In genomic region chr9:66765531-66765930, GRCh38 we compare ENCODE assay signal across 3 cellular contexts.
A peak's percentile ranks its signal among the peaks of the same experiment; 100 is the strongest.
DNase-seq lines count a peak whose midpoint lies in the region; ATAC-seq, FAIRE-seq and TF ChIP-seq lines count a peak whose summit lies in the region.
"Not testable (repeated sequence)": the region's sequence is repeated elsewhere in the genome, so short reads cannot be mapped to it uniquely, and the experiment has no call there.

No MANE protein-coding gene starts in this region.

- intact Hi-C loops in HepG2 (cut with micrococcal nuclease; ENCODE audit: unreplicated experiment): not testable (repeated sequence)

- not testable (repeated sequence) for H3K4me1 ChIP-seq in HepG2 (ENCODE audit: insufficient read depth, low read length)

- not testable (repeated sequence) for H3K4me2 ChIP-seq in HepG2 (ENCODE audit: low read depth, low read length)

- not testable (repeated sequence) for H3K27ac Mint-ChIP-seq in WTC11

- not testable (repeated sequence) for TF ChIP-seq CTCF in WTC11 (IDR thresholded peaks at IDR 0.05); HepG2 (CRISPR knock-in tag; IDR thresholded peaks at IDR 0.05)

- DNase-seq in WTC11 (ENCODE audit: low spot score); left lobe of liver (ENCODE audit: low spot score); HepG2 (ENCODE audit: low spot score): not testable (repeated sequence)

- H3K4me3 ChIP-seq in HepG2 (replicated peaks in 1 of 3; ENCODE audit: insufficient read depth in 1 of 3, low read depth in 2 of 3, low read length in 3 of 3): not testable (repeated sequence)

- H3K4me1 Mint-ChIP-seq in WTC11: not testable (repeated sequence)

- not testable (repeated sequence) for H3K9me3 ChIP-seq in HepG2 (ENCODE audit: low read length)

- CTCF ChIA-PET in WTC11 (lab: Charles Lee); HepG2 (lab: Yijun Ruan, JAX; ENCODE audit: low intra/inter-chr PET ratio, low total read pairs): not testable (repeated sequence)

- POLR2A ChIA-PET in WTC11 (lab: Charles Lee); HepG2 (lab: Yijun Ruan, JAX): not testable (repeated sequence)

- not testable (repeated sequence) for H4K20me1 ChIP-seq in HepG2 (ENCODE audit: insufficient read depth, low read length)

- H3K9ac ChIP-seq in HepG2 (ENCODE audit: insufficient read depth, low read depth, low read length): not testable (repeated sequence)

- WGBS in HepG2 (ENCODE audit: low lambda C conversion rate): no CpG with 5 or more reads among the region's 2 CpGs

- BruUV-seq in HepG2 (replicated peaks; lab: Mats Ljungman, UMichigan): not testable (repeated sequence)

- not testable (repeated sequence) for H3K79me2 ChIP-seq in HepG2 (ENCODE audit: insufficient read depth, low read length)

- not testable (repeated sequence) for TF ChIP-seq RAD21 in HepG2 (CRISPR knock-in tag; IDR thresholded peaks at IDR 0.05)

- not testable (repeated sequence) for TF ChIP-seq POLR2A in HepG2 (IDR thresholded peaks at IDR 0.05; ENCODE audit: insufficient read depth in 1 of 2, low read depth in 2 of 2, low read length in 2 of 2)

- H3K36me3 ChIP-seq in HepG2 (replicated peaks in 1 of 2; ENCODE audit: control insufficient read depth in 1 of 2, insufficient read depth in 2 of 2, low read length in 2 of 2): not testable (repeated sequence)

- H2AFZ ChIP-seq in HepG2 (ENCODE audit: low read length): not testable (repeated sequence)

- H3K36me3 Mint-ChIP-seq in WTC11: not testable (repeated sequence)

- FAIRE-seq in HepG2 (lab: Jason Lieb, UNC): not testable (repeated sequence)

- TF ChIP-seq EP300 in HepG2 (IDR thresholded peaks at IDR 0.05; ENCODE audit: low read depth in 2 of 2, low read length in 2 of 2); HepG2 (CRISPR knock-in tag; IDR thresholded peaks at IDR 0.05; ENCODE audit: borderline replicate concordance): not testable (repeated sequence)

- H3K27ac ChIP-seq in HepG2 (ENCODE audit: extremely low read length, insufficient read depth, low read length): not testable (repeated sequence)

- not testable (repeated sequence) for H3K27me3 ChIP-seq in HepG2 (ENCODE audit: control insufficient read depth in 1 of 2, insufficient read depth in 2 of 2, low read length in 2 of 2)

- in situ Hi-C loops in HepG2 (cut with HindIII; ENCODE audit: extremely low pct_ligation_motif_present, low pct_unique_long_range_greater_than_20kb): not testable (repeated sequence)

- H3K27me3 Mint-ChIP-seq in WTC11 (ENCODE audit: low read depth): not testable (repeated sequence)

- ATAC-seq in WTC11: peak; percentile 16
- peak; percentile 64 for ATAC-seq in left lobe of liver
- ATAC-seq in HepG2: peak; percentile 68

- not testable (repeated sequence) for H3K9me3 Mint-ChIP-seq in WTC11

- H3K4me3 Mint-ChIP-seq in WTC11: not testable (repeated sequence)

Comparison
In these comparisons a context has a peak if more than half of its experiments do, and no peak if none do; other contexts are left out.
1. ATAC-seq: peak in every context shown above with its lines; median percentile 68 in HepG2; 64 in left lobe of liver; 16 in WTC11.